1 cellular context compared by ENCODE assay signal in the genomic region with DNA sequence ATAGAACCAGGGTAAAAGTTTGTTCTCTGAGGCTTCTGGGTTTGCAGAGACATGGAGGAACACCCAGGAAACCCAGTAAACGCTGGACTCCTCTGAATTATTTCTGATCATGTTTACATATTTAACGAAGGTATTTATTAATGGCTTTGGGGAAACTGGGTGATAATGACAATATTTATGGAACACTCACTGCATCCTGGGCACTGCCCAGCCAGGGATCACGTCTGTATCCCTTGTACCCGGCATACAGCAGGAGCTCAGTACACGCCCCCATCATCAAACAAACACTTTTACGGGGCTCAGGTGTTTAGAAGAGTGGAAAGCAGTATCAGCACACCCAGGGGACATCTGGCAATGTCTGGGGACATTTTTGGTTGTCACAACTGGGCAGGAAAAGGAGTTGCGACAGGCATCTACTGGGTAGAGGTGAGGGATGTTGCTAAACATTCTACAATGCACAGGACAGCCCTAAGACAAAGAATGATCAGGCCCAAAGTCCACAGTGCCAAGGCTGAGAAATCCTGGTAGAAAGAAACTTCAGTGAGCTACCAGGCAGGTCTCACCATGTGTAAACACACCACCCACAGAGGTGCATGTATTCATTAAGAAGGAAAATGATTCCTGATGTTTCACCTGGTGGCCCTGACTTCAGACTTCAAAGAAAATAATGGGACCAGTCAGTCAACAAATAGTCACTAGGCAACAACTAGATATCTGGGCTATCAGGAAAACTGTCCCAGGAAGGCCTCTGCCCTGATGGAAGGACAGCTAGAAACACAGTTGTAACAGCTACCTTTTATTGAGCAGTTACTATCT.
TF ChIP-seq lines count a peak whose summit lies in the region.

No MANE protein-coding gene starts in this region.

TF ChIP-seq in HepG2, 621 proteins besides CTCF, POLR2A, EP300 and RAD21 (continues in another document):
- TF ChIP-seq ZNF354B (CRISPR knock-in tag; IDR thresholded peaks at IDR 0.05): no peak
- TF ChIP-seq ZNF24 (IDR thresholded peaks at IDR 0.05): 0 out of 2 replicates have a peak, but pooled peaks have one; percentile 62
- TF ChIP-seq HCFC1 (IDR thresholded peaks at IDR 0.05; ENCODE audit: low read depth, low read length): 0 out of 2 replicates have a peak, but pooled peaks have one; percentile 9
- no peak for TF ChIP-seq SP5 (CRISPR knock-in tag; IDR thresholded peaks at IDR 0.05; ENCODE audit: borderline replicate concordance, low read depth)
- TF ChIP-seq SP1 (IDR thresholded peaks at IDR 0.05): no peak
- no peak for TF ChIP-seq SP1 (CRISPR knock-in tag; IDR thresholded peaks at IDR 0.05)
- no peak for TF ChIP-seq ELF1 (CRISPR knock-in tag; IDR thresholded peaks at IDR 0.05)
- TF ChIP-seq, protein P1, sequence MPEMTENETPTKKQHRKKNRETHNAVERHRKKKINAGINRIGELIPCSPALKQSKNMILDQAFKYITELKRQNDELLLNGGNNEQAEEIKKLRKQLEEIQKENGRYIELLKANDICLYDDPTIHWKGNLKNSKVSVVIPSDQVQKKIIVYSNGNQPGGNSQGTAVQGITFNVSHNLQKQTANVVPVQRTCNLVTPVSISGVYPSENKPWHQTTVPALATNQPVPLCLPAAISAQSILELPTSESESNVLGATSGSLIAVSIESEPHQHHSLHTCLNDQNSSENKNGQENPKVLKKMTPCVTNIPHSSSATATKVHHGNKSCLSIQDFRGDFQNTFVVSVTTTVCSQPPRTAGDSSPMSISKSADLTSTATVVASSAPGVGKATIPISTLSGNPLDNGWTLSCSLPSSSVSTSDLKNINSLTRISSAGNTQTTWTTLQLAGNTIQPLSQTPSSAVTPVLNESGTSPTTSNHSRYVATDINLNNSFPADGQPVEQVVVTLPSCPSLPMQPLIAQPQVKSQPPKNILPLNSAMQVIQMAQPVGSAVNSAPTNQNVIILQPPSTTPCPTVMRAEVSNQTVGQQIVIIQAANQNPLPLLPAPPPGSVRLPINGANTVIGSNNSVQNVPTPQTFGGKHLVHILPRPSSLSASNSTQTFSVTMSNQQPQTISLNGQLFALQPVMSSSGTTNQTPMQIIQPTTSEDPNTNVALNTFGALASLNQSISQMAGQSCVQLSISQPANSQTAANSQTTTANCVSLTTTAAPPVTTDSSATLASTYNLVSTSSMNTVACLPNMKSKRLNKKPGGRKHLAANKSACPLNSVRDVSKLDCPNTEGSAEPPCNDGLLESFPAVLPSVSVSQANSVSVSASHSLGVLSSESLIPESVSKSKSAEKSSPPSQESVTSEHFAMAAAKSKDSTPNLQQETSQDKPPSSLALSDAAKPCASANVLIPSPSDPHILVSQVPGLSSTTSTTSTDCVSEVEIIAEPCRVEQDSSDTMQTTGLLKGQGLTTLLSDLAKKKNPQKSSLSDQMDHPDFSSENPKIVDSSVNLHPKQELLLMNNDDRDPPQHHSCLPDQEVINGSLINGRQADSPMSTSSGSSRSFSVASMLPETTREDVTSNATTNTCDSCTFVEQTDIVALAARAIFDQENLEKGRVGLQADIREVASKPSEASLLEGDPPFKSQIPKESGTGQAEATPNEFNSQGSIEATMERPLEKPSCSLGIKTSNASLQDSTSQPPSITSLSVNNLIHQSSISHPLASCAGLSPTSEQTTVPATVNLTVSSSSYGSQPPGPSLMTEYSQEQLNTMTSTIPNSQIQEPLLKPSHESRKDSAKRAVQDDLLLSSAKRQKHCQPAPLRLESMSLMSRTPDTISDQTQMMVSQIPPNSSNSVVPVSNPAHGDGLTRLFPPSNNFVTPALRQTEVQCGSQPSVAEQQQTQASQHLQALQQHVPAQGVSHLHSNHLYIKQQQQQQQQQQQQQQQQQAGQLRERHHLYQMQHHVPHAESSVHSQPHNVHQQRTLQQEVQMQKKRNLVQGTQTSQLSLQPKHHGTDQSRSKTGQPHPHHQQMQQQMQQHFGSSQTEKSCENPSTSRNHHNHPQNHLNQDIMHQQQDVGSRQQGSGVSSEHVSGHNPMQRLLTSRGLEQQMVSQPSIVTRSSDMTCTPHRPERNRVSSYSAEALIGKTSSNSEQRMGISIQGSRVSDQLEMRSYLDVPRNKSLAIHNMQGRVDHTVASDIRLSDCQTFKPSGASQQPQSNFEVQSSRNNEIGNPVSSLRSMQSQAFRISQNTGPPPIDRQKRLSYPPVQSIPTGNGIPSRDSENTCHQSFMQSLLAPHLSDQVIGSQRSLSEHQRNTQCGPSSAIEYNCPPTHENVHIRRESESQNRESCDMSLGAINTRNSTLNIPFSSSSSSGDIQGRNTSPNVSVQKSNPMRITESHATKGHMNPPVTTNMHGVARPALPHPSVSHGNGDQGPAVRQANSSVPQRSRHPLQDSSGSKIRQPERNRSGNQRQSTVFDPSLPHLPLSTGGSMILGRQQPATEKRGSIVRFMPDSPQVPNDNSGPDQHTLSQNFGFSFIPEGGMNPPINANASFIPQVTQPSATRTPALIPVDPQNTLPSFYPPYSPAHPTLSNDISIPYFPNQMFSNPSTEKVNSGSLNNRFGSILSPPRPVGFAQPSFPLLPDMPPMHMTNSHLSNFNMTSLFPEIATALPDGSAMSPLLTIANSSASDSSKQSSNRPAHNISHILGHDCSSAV (CRISPR knock-in tag; IDR thresholded peaks at IDR 0.05; ENCODE audit: borderline replicate concordance): no peak
- TF ChIP-seq HMGA1 (CRISPR knock-in tag; conservative IDR thresholded peaks at IDR 0.05): no peak
- peak; percentile 77; the same call in 1 of the 2 replicates for TF ChIP-seq SMAD3 (CRISPR knock-in tag; IDR thresholded peaks at IDR 0.05)
- peak; percentile 21; the same call in 1 of the 2 replicates for TF ChIP-seq KLF11 (CRISPR knock-in tag; IDR thresholded peaks at IDR 0.05)
- TF ChIP-seq SRSF1 (optimal IDR thresholded peaks at IDR 0.05; ENCODE audit: low read depth, low read length): no peak
- no peak for TF ChIP-seq ATF7 (IDR thresholded peaks at IDR 0.05)
- TF ChIP-seq ATF7 (CRISPR knock-in tag; IDR thresholded peaks at IDR 0.05): no peak
- TF ChIP-seq, protein P2, sequence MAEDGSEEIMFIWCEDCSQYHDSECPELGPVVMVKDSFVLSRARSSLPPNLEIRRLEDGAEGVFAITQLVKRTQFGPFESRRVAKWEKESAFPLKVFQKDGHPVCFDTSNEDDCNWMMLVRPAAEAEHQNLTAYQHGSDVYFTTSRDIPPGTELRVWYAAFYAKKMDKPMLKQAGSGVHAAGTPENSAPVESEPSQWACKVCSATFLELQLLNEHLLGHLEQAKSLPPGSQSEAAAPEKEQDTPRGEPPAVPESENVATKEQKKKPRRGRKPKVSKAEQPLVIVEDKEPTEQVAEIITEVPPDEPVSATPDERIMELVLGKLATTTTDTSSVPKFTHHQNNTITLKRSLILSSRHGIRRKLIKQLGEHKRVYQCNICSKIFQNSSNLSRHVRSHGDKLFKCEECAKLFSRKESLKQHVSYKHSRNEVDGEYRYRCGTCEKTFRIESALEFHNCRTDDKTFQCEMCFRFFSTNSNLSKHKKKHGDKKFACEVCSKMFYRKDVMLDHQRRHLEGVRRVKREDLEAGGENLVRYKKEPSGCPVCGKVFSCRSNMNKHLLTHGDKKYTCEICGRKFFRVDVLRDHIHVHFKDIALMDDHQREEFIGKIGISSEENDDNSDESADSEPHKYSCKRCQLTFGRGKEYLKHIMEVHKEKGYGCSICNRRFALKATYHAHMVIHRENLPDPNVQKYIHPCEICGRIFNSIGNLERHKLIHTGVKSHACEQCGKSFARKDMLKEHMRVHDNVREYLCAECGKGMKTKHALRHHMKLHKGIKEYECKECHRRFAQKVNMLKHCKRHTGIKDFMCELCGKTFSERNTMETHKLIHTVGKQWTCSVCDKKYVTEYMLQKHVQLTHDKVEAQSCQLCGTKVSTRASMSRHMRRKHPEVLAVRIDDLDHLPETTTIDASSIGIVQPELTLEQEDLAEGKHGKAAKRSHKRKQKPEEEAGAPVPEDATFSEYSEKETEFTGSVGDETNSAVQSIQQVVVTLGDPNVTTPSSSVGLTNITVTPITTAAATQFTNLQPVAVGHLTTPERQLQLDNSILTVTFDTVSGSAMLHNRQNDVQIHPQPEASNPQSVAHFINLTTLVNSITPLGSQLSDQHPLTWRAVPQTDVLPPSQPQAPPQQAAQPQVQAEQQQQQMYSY (CRISPR knock-in tag; IDR thresholded peaks at IDR 0.05): no peak
- 0 out of 2 replicates have a peak, but pooled peaks have one; percentile 55 for TF ChIP-seq ZNF136 (CRISPR knock-in tag; IDR thresholded peaks at IDR 0.05; ENCODE audit: low read depth)
- TF ChIP-seq NPAS2 (CRISPR knock-in tag; IDR thresholded peaks at IDR 0.05; ENCODE audit: borderline replicate concordance): no peak
- TF ChIP-seq ISX (CRISPR knock-in tag; conservative IDR thresholded peaks at IDR 0.05): no peak
- TF ChIP-seq U2AF1 (optimal IDR thresholded peaks at IDR 0.05; ENCODE audit: low read depth, low read length): no peak
- TF ChIP-seq ZFP1 (CRISPR knock-in tag; IDR thresholded peaks at IDR 0.05): peak; percentile 76
- TF ChIP-seq ZNF230 (CRISPR knock-in tag; IDR thresholded peaks at IDR 0.05): no peak
- peak; percentile 86 for TF ChIP-seq HMG20A (CRISPR knock-in tag; IDR thresholded peaks at IDR 0.05; ENCODE audit: borderline replicate concordance)
- TF ChIP-seq, protein P3, sequence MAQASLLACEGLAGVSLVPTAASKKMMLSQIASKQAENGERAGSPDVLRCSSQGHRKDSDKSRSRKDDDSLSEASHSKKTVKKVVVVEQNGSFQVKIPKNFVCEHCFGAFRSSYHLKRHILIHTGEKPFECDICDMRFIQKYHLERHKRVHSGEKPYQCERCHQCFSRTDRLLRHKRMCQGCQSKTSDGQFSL (CRISPR knock-in tag; IDR thresholded peaks at IDR 0.05): no peak
- TF ChIP-seq, protein P4, sequence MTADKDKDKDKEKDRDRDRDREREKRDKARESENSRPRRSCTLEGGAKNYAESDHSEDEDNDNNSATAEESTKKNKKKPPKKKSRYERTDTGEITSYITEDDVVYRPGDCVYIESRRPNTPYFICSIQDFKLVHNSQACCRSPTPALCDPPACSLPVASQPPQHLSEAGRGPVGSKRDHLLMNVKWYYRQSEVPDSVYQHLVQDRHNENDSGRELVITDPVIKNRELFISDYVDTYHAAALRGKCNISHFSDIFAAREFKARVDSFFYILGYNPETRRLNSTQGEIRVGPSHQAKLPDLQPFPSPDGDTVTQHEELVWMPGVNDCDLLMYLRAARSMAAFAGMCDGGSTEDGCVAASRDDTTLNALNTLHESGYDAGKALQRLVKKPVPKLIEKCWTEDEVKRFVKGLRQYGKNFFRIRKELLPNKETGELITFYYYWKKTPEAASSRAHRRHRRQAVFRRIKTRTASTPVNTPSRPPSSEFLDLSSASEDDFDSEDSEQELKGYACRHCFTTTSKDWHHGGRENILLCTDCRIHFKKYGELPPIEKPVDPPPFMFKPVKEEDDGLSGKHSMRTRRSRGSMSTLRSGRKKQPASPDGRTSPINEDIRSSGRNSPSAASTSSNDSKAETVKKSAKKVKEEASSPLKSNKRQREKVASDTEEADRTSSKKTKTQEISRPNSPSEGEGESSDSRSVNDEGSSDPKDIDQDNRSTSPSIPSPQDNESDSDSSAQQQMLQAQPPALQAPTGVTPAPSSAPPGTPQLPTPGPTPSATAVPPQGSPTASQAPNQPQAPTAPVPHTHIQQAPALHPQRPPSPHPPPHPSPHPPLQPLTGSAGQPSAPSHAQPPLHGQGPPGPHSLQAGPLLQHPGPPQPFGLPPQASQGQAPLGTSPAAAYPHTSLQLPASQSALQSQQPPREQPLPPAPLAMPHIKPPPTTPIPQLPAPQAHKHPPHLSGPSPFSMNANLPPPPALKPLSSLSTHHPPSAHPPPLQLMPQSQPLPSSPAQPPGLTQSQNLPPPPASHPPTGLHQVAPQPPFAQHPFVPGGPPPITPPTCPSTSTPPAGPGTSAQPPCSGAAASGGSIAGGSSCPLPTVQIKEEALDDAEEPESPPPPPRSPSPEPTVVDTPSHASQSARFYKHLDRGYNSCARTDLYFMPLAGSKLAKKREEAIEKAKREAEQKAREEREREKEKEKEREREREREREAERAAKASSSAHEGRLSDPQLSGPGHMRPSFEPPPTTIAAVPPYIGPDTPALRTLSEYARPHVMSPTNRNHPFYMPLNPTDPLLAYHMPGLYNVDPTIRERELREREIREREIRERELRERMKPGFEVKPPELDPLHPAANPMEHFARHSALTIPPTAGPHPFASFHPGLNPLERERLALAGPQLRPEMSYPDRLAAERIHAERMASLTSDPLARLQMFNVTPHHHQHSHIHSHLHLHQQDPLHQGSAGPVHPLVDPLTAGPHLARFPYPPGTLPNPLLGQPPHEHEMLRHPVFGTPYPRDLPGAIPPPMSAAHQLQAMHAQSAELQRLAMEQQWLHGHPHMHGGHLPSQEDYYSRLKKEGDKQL (CRISPR knock-in tag; IDR thresholded peaks at IDR 0.05; ENCODE audit: low read depth): peak; percentile 69; the same call in 1 of the 2 replicates
- peak; percentile 74; the same call in 1 of the 2 replicates for TF ChIP-seq KMT2A (CRISPR knock-in tag; IDR thresholded peaks at IDR 0.05)
- TF ChIP-seq HNRNPK (IDR thresholded peaks at IDR 0.05; ENCODE audit: low read depth, low read length, poor library complexity, severe bottlenecking): no peak
- TF ChIP-seq ERF (CRISPR knock-in tag; IDR thresholded peaks at IDR 0.05): peak; percentile 87
- TF ChIP-seq MED1 (CRISPR knock-in tag; IDR thresholded peaks at IDR 0.05): peak; percentile 84
- TF ChIP-seq, protein P5, sequence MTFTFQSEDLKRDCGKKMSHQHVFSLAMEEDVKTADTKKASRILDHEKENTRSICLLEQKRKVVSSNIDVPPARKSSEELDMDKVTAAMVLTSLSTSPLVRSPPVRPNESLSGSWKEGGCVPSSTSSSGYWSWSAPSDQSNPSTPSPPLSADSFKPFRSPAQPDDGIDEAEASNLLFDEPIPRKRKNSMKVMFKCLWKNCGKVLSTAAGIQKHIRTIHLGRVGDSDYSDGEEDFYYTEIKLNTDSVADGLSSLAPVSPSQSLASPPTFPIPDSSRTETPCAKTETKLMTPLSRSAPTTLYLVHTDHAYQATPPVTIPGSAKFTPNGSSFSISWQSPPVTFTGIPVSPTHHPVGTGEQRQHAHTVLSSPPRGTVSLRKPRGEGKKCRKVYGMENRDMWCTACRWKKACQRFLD (CRISPR knock-in tag; IDR thresholded peaks at IDR 0.05; ENCODE audit: borderline replicate concordance): no peak
- TF ChIP-seq ZNF782 (CRISPR knock-in tag; IDR thresholded peaks at IDR 0.05; ENCODE audit: borderline replicate concordance): no peak
- TF ChIP-seq SNAPC2 (CRISPR knock-in tag; IDR thresholded peaks at IDR 0.05): no peak
- TF ChIP-seq, protein P6, sequence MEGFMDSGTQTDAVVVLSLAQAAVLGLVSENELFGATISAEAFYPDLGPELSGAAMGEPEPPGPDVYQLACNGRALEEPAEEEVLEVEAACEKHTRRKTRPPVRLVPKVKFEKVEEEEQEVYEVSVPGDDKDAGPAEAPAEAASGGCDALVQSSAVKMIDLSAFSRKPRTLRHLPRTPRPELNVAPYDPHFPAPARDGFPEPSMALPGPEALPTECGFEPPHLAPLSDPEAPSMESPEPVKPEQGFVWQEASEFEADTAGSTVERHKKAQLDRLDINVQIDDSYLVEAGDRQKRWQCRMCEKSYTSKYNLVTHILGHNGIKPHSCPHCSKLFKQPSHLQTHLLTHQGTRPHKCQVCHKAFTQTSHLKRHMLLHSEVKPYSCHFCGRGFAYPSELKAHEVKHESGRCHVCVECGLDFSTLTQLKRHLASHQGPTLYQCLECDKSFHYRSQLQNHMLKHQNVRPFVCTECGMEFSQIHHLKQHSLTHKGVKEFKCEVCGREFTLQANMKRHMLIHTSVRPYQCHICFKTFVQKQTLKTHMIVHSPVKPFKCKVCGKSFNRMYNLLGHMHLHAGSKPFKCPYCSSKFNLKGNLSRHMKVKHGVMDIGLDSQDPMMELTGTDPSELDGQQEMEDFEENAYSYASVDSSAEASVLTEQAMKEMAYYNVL (CRISPR knock-in tag; IDR thresholded peaks at IDR 0.05; ENCODE audit: borderline replicate concordance): peak; percentile 83
- TF ChIP-seq HNF4A (CRISPR knock-in tag; IDR thresholded peaks at IDR 0.05): peak; percentile 94
- TF ChIP-seq ARHGAP35 (CRISPR knock-in tag; IDR thresholded peaks at IDR 0.05; ENCODE audit: borderline replicate concordance): no peak
- TF ChIP-seq MTA1 (CRISPR knock-in tag; IDR thresholded peaks at IDR 0.05; ENCODE audit: borderline replicate concordance): no peak
- no peak for TF ChIP-seq ZNF749 (CRISPR knock-in tag; IDR thresholded peaks at IDR 0.05; ENCODE audit: borderline replicate concordance)
- TF ChIP-seq ZMAT3 (CRISPR knock-in tag; conservative IDR thresholded peaks at IDR 0.05): no peak
- TF ChIP-seq ZNF530 (CRISPR knock-in tag; IDR thresholded peaks at IDR 0.05; ENCODE audit: low read depth): no peak
